In genomic region chr7:158704524-158705233, GRCh38 we compare ENCODE assay signal across 8 cellular contexts. TPM values are rescaled to one million over a fixed set of nuclear protein-coding genes. Genes with fewer than 3 reads are reported as not detected.
A peak's percentile ranks its signal among the peaks of the same experiment; 100 is the strongest.
DNase-seq lines count a peak whose midpoint lies in the region; ATAC-seq and TF ChIP-seq lines count a peak whose summit lies in the region.

Gene NCAPG2 (minus strand): TSS chr7:158704804. CDS start chr7:158701899, 2,905 bp downstream.

- TF ChIP-seq CTCF in Panc1 (IDR thresholded peaks at IDR 0.05) (no peak), esophagus muscularis mucosa (IDR thresholded peaks at IDR 0.05) (peak; percentile 30 to 52 (median 49))

- CTCF ChIA-PET in Panc1 (lab: Charles Lee), result interaction anchor here (0.7 kb wide), 1 partner anchor 57 kb away, joined by 9 read pairs; no protein-coding TSS in a partner anchor

- H3K4me3 ChIP-seq in Panc1 (ENCODE audit: low read depth in 2 of 2, low read length in 2 of 2) (peak within 1 kb of the TSS; percentile 96 to 99), esophagus muscularis mucosa (peak within 1 kb of the TSS; percentile 75 to 92 (median 84))

- POLR2A ChIA-PET in Panc1 (lab: Charles Lee), result interaction anchor here (0.6 to 1.1 kb wide), 4 partner anchors 13 to 234 kb away, joined by 3 to 5 read pairs (median 3); no protein-coding TSS in a partner anchor

- BruUV-seq in Panc1 (replicated peaks; lab: Mats Ljungman, UMichigan), result no TSS peak

- peak; percentile 82 for TF ChIP-seq POLR2A in esophagus muscularis mucosa (IDR thresholded peaks at IDR 0.05; ENCODE audit: low read depth)

- H3K4me1 ChIP-seq in Panc1 (ENCODE audit: control insufficient read depth, insufficient read depth, low read length), result peaks cover 15% of the 10 kb centered on the region
- peaks cover 7 to 23% (median 21%) of the 10 kb centered on the region in 4 donors for H3K4me1 ChIP-seq in esophagus muscularis mucosa

- peak; percentile 97 for DNase-seq in DMS79 (lab: John Stamatoyannopoulos, UW)
- DNase-seq in KG1 (lab: John Stamatoyannopoulos, UW), result peak; percentile 98
- peak; percentile 83 for DNase-seq in Panc1 (ENCODE audit: low read depth, low spot score)
- DNase-seq in activated T-cell treated with anti-CD3 and anti-CD28 coated beads, Interleukin-2, amount 50 U/mL, for 48 hours, result peak; percentile 98 to 99
- DNase-seq in esophagus muscularis mucosa (ENCODE audit: extremely low spot score), result peak; percentile 99
- DNase-seq in myocyte (ENCODE audit: low read depth), result peak; percentile 100
- DNase-seq in stimulated activated CD8-positive, alpha-beta memory T cell treated with anti-CD3 and anti-CD28 coated beads, Interleukin-7, amount 100 ng/mL, for 48 hours (ENCODE audit: extremely low read depth in 1 of 2, low read depth in 1 of 2), result peak; percentile 92 to 95

- intact Hi-C loops in Panc1 (cut with micrococcal nuclease; ENCODE audit: unreplicated experiment), result no loop called here
- intact Hi-C loops in esophagus muscularis mucosa (cut with DNase I), result loop anchor here (10.0 kb wide), 1 partner anchor 160 kb away; no protein-coding TSS in a partner anchor

- ATAC-seq in GM21723 (IDR thresholded peaks at IDR 0.05; ENCODE audit: unreplicated experiment) (peak; percentile 97), Panc1 (peak; percentile 99)

- H3K27me3 ChIP-seq in Panc1 (ENCODE audit: control insufficient read depth, insufficient read depth, low read length) (no peaks in the 10 kb centered on the region), esophagus muscularis mucosa (no peaks in the 10 kb centered on the region)

- H3K9me3 ChIP-seq in Panc1 (ENCODE audit: control insufficient read depth, insufficient read depth, low read depth, low read length), result no peaks in the 10 kb centered on the region; the same call in 1 of the 2 replicates
- no peaks in the 10 kb centered on the region for H3K9me3 ChIP-seq in esophagus muscularis mucosa

- peak within 1 kb of the TSS; percentile 89 for H3K27ac ChIP-seq in Panc1 (ENCODE audit: low read length)
- peak within 1 kb of the TSS; percentile 87 to 89 (median 88) for H3K27ac ChIP-seq in esophagus muscularis mucosa (replicated peaks in 1 of 4)

- WGBS in esophagus muscularis mucosa, result 2% methylated on average over 23 of the region's 78 CpGs

- in situ Hi-C loops in Panc1 (cut with HindIII; ENCODE audit: low pct_unique_long_range_greater_than_20kb, low sequenced_read_pairs), result no loop called here

- no peak for TF ChIP-seq EP300 in esophagus muscularis mucosa (IDR thresholded peaks at IDR 0.05)

- H3K36me3 ChIP-seq in Panc1 (ENCODE audit: control insufficient read depth, insufficient read depth, low read length), result peaks cover 8% of the 10 kb centered on the region; the same call in 1 of the 2 replicates
- H3K36me3 ChIP-seq in esophagus muscularis mucosa, result peaks cover 0 to 6% (median 0%) of the 10 kb centered on the region in 4 donors

RNA-seq across cellular contexts. Expression of gene NCAPG2, which starts in this region (rescaled TPM):
- 81.4 TPM for total RNA-seq in Panc1 (2021; ENCODE audit: unreplicated experiment)
- polyA plus RNA-seq in Panc1 (2012; ENCODE audit: insufficient read length), result 40.0 TPM
- 1 to 10 TPM; 4.2 to 6.2 (median 4.4) TPM for total RNA-seq in esophagus muscularis mucosa
- 11.1 and 15.5 TPM in 2 replicates for total RNA-seq in myocyte
- 5.2 TPM for polyA plus RNA-seq in myocyte (2012)

Comparison
In these comparisons a context has a peak if more than half of its experiments do, and no peak if none do; other contexts are left out.
1. Peak in every context shown above with its lines: DNase-seq, ATAC-seq, H3K4me3 ChIP-seq and H3K27ac ChIP-seq.